ENCODE assay signal across 8 cellular contexts in the genomic region with DNA sequence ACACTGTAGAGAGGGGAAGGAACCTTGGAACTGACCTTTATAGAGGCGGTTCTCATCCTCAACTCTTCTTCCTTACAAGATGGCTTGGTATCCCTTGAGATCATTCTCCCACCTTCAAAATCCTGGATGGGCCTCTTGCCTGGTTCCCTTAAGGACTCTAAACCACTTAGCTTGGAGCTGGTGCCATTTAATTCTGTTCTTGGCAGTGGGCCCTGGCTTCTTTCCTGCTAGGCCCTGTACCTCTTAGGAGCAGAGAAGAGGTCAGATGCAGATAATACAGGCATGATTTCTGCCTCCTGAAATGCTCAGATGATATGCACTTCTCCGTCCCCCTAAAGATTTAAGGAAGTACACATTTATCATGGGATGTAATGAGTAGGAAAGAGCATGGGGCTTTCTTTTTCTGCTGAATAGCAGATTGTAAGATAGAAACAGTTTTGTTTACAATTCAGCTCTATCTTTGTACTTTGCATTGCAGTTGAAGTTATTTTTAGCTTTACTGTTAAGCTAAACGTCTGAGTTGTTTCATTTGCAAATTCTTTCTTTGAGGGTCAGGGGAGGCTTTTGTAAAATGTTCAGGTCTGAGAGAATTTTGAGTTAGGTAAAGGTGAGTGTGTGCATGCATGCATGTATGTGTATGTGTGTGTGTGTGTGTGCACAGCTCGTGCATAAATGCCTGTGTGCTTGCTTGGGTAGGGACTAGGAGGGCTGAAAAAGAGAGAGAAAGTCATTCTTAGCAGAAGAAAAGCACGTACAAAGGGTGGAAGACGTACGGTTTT.
A peak's percentile ranks its signal among the peaks of the same experiment; 100 is the strongest.
DNase-seq lines count a peak whose midpoint lies in the region; ATAC-seq and TF ChIP-seq lines count a peak whose summit lies in the region.
"Had no signal": no experiment of that assay in that cellular context is flagged by ENCODE, and none has a peak within 500 bp of the region (broad histone marks: within the 10 kb centered on the region; RNA-seq: fewer than 3 reads in every experiment).

No MANE protein-coding gene starts in this region.

- TF ChIP-seq CTCF in heart left ventricle (IDR thresholded peaks at IDR 0.05) = no peak
- no peak for TF ChIP-seq CTCF in CD8-positive, alpha-beta T cell (IDR thresholded peaks at IDR 0.05)

- peaks cover 10% of the 10 kb centered on the region for H3K4me1 Mint-ChIP-seq in CD8-positive, alpha-beta T cell (ENCODE audit: low read depth)

- H3K4me1 ChIP-seq in heart left ventricle = peaks cover 2 to 50% (median 37%) of the 10 kb centered on the region in 12 donors
- H3K4me1 ChIP-seq in CD8-positive, alpha-beta T cell (ENCODE audit: insufficient read depth, low read length) = no peaks in the 10 kb centered on the region

- H3K27ac Mint-ChIP-seq in CD8-positive, alpha-beta T cell = no peak overlapping the region

- H3K4me3 ChIP-seq in heart left ventricle = peak overlapping the region in 1 of 12 donors; percentile 6
- H3K4me3 ChIP-seq in CD8-positive, alpha-beta T cell (ENCODE audit: low read depth, low read length) = no peak overlapping the region

- H3K27ac ChIP-seq in heart left ventricle (peak overlapping the region in 8 of 12 donors; percentile 13 to 63 (median 46)), temporal lobe (ENCODE audit: low read depth, low read length) (peak overlapping the region; percentile 27)
- no peak overlapping the region for H3K27ac ChIP-seq in CD8-positive, alpha-beta T cell (ENCODE audit: low read depth, low read length)

- intact Hi-C loops in heart left ventricle (cut with DNase I) = loop anchor here in 2 of 10 donors (10.0 kb wide), 2 partner anchors 63 to 187 kb away; no protein-coding TSS in a partner anchor
- intact Hi-C loops in CD8-positive, alpha-beta T cell (cut with DNase I, micrococcal nuclease) = no loop called here

- ATAC-seq in heart left ventricle (peak; percentile 75 to 89 (median 84)), GM19324 (IDR thresholded peaks at IDR 0.05; ENCODE audit: low FRiP score, unreplicated experiment) (no peak)
- no peak for ATAC-seq in CD8-positive, alpha-beta T cell

- no peaks in the 10 kb centered on the region for H3K9me3 Mint-ChIP-seq in CD8-positive, alpha-beta T cell

- no peaks in the 10 kb centered on the region for H3K9me3 ChIP-seq in heart left ventricle
- no peaks in the 10 kb centered on the region for H3K9me3 ChIP-seq in CD8-positive, alpha-beta T cell (ENCODE audit: low read length)

- CTCF ChIA-PET in CD8-positive, alpha-beta T cell (lab: Charles Lee) = no interaction called here

- H3K27me3 Mint-ChIP-seq in CD8-positive, alpha-beta T cell (ENCODE audit: low read depth) = peaks cover 4% of the 10 kb centered on the region

- no peak overlapping the region for H3K4me3 Mint-ChIP-seq in CD8-positive, alpha-beta T cell

- H3K27me3 ChIP-seq in heart left ventricle = no peaks in the 10 kb centered on the region
- no peaks in the 10 kb centered on the region for H3K27me3 ChIP-seq in CD8-positive, alpha-beta T cell (ENCODE audit: insufficient read depth, low read length)

- no peaks in the 10 kb centered on the region for H3K36me3 ChIP-seq in heart left ventricle
- H3K36me3 ChIP-seq in CD8-positive, alpha-beta T cell (ENCODE audit: insufficient read depth, low read length) = no peaks in the 10 kb centered on the region

- H3K36me3 Mint-ChIP-seq in CD8-positive, alpha-beta T cell = no peaks in the 10 kb centered on the region

- TF ChIP-seq POLR2A in heart left ventricle (IDR thresholded peaks at IDR 0.05) = no peak

- DNase-seq in H4 (ENCODE audit: low spot score) (peak; percentile 22), NCI-H2227 treated with DMSO at 0.1 percent for 48 hours (lab: John Stamatoyannopoulos, UW) (peak; percentile 76), heart left ventricle (peak in 4 of 5 donors; percentile 59 to 75 (median 72))
- no peak for DNase-seq in stimulated activated CD4-positive, alpha-beta T cell treated with anti-CD3 and anti-CD28 coated beads, Interleukin-4, amount 100 ng/mL, for 4 hours
- no peak for DNase-seq in CD8-positive, alpha-beta T cell
- DNase-seq: activated CD4-positive, alpha-beta T cell treated with anti-CD3 and anti-CD28 coated beads, Interleukin-2, amount 50 U/mL, for 4 hours had no signal

- POLR2A ChIA-PET in CD8-positive, alpha-beta T cell (lab: Charles Lee) = no interaction called here

- WGBS in heart left ventricle, 4 donors = 7 to 20% (median 12%) methylated on average over 7 of the region's 7 CpGs

Comparison
In these comparisons a context has a peak if more than half of its experiments do, and no peak if none do; other contexts are left out.
1. DNase-seq: peak in H4 (single experiment), NCI-H2227 treated with DMSO at 0.1 percent for 48 hours (single experiment) and heart left ventricle (4 of 5); none in stimulated activated CD4-positive, alpha-beta T cell treated with anti-CD3 and anti-CD28 coated beads, Interleukin-4, amount 100 ng/mL, for 4 hours (0 of 2) and CD8-positive, alpha-beta T cell (0 of 7).
2. ATAC-seq: peak in heart left ventricle (4 of 4); none in GM19324 (single experiment) and CD8-positive, alpha-beta T cell (single experiment).